In genomic region chr2:197191948-197192338, GRCh38 we compare ENCODE assay signal across 8 cellular contexts.
DNase-seq lines count a peak whose midpoint lies in the region; ATAC-seq lines count a peak whose summit lies in the region.

No MANE protein-coding gene starts in this region.

- no peaks in the 10 kb centered on the region for H3K9me3 Mint-ChIP-seq in natural killer cell treated with Interleukin-12 subunit alpha and Interleukin-12 subunit beta and Interleukin-15 and Interleukin-18, amount 100 ng/mL, for 72 hours

- H3K4me3 Mint-ChIP-seq in natural killer cell treated with Interleukin-12 subunit alpha and Interleukin-12 subunit beta and Interleukin-15 and Interleukin-18, amount 100 ng/mL, for 72 hours: peak overlapping the region; percentile 74

- H3K27me3 Mint-ChIP-seq in natural killer cell treated with Interleukin-12 subunit alpha and Interleukin-12 subunit beta and Interleukin-15 and Interleukin-18, amount 100 ng/mL, for 72 hours: no peaks in the 10 kb centered on the region

- DNase-seq in activated CD4-positive, CD25-positive, alpha-beta regulatory T cell (lab: John Stamatoyannopoulos, UW): no peak
- DNase-seq in T follicular helper cell (ENCODE audit: low read depth): peak; percentile 34
- DNase-seq in natural killer cell treated with Interleukin-12 subunit alpha and Interleukin-12 subunit beta and Interleukin-15 and Interleukin-18, amount 100 ng/mL, for 72 hours (ENCODE audit: low spot score): peak; percentile 73
- no peak for DNase-seq in substantia nigra (lab: John Stamatoyannopoulos, UW)
- DNase-seq in NCI-H226: no peak
- DNase-seq in A172 (ENCODE audit: low spot score): no peak

- H3K27ac ChIP-seq in substantia nigra (ENCODE audit: low read depth, low read length, poor library complexity, severe bottlenecking): no peak overlapping the region

- peaks cover 67 to 75% of the 10 kb centered on the region in 2 donors for H3K4me1 Mint-ChIP-seq in natural killer cell treated with Interleukin-12 subunit alpha and Interleukin-12 subunit beta and Interleukin-15 and Interleukin-18, amount 100 ng/mL, for 72 hours (ENCODE audit: low read depth in 2 of 2)

- peak overlapping the region; percentile 66 to 83 for H3K27ac Mint-ChIP-seq in natural killer cell treated with Interleukin-12 subunit alpha and Interleukin-12 subunit beta and Interleukin-15 and Interleukin-18, amount 100 ng/mL, for 72 hours

- no peaks in the 10 kb centered on the region for H3K36me3 Mint-ChIP-seq in natural killer cell treated with Interleukin-12 subunit alpha and Interleukin-12 subunit beta and Interleukin-15 and Interleukin-18, amount 100 ng/mL, for 72 hours

- ATAC-seq in activated CD4-positive, CD25-positive, alpha-beta regulatory T cell treated with anti-CD3 and anti-CD28 coated beads, Interleukin-2, amount 50 U/mL, for 24 hours: peak; percentile 57 to 70
- ATAC-seq in HG02798 (IDR thresholded peaks at IDR 0.05; ENCODE audit: poor library complexity, unreplicated experiment): peak; percentile 56
- ATAC-seq in natural killer cell treated with Interleukin-12 subunit alpha and Interleukin-12 subunit beta and Interleukin-15 and Interleukin-18, amount 100 ng/mL, for 72 hours: peak; percentile 93 to 95

Comparison
In these comparisons a context has a peak if more than half of its experiments do, and no peak if none do; other contexts are left out.
1. DNase-seq: peak in T follicular helper cell (single experiment) and natural killer cell treated with Interleukin-12 subunit alpha and Interleukin-12 subunit beta and Interleukin-15 and Interleukin-18, amount 100 ng/mL, for 72 hours (single experiment); none in activated CD4-positive, CD25-positive, alpha-beta regulatory T cell (0 of 4), substantia nigra (0 of 49), NCI-H226 (single experiment) and A172 (single experiment).
2. Peak in every context shown above with its lines, with median percentiles within 50 percentile points of each other: ATAC-seq.